In the genomic region with DNA sequence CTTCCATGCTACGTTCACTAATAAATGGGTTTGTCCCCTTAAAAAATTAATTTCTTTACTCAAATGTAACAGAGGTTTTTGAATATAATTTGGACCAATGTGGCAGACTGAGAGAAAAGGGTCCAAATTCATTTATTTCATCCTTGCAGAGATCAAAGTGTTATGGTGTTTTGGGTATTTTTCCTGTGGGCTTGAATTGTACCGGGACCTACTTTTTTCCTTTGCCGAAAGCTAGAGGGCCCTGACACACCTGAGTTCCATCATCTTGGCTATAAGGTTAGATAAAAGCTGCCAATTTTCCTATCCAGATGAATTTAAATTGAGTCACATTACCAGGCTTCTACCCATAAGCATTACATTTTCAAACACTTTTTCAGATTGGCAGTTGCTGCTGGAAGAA, we compare ENCODE assay signal across 2 cellular contexts.
TF ChIP-seq lines count a peak whose summit lies in the region.

No MANE protein-coding gene starts in this region.

TF ChIP-seq in A549, 52 proteins besides CTCF, POLR2A, EP300 and RAD21:
- TF ChIP-seq FOXS1 (CRISPR knock-in tag; IDR thresholded peaks at IDR 0.05), result 0 out of 2 replicates have a peak, but pooled peaks have one; percentile 9
- TF ChIP-seq, protein P1, sequence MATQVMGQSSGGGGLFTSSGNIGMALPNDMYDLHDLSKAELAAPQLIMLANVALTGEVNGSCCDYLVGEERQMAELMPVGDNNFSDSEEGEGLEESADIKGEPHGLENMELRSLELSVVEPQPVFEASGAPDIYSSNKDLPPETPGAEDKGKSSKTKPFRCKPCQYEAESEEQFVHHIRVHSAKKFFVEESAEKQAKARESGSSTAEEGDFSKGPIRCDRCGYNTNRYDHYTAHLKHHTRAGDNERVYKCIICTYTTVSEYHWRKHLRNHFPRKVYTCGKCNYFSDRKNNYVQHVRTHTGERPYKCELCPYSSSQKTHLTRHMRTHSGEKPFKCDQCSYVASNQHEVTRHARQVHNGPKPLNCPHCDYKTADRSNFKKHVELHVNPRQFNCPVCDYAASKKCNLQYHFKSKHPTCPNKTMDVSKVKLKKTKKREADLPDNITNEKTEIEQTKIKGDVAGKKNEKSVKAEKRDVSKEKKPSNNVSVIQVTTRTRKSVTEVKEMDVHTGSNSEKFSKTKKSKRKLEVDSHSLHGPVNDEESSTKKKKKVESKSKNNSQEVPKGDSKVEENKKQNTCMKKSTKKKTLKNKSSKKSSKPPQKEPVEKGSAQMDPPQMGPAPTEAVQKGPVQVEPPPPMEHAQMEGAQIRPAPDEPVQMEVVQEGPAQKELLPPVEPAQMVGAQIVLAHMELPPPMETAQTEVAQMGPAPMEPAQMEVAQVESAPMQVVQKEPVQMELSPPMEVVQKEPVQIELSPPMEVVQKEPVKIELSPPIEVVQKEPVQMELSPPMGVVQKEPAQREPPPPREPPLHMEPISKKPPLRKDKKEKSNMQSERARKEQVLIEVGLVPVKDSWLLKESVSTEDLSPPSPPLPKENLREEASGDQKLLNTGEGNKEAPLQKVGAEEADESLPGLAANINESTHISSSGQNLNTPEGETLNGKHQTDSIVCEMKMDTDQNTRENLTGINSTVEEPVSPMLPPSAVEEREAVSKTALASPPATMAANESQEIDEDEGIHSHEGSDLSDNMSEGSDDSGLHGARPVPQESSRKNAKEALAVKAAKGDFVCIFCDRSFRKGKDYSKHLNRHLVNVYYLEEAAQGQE (IDR thresholded peaks at IDR 0.05), result no peak
- TF ChIP-seq SMC3 (IDR thresholded peaks at IDR 0.05), result peak; percentile 44; the same call in 2 of the 3 replicates

TF ChIP-seq in HCT116, 20 proteins besides CTCF, POLR2A, EP300 and RAD21 (continued from another document):
- TF ChIP-seq EGR1 (IDR thresholded peaks at IDR 0.05; ENCODE audit: low read depth), result no peak
- no peak for TF ChIP-seq EZH2phosphoT487 (IDR thresholded peaks at IDR 0.05; ENCODE audit: borderline replicate concordance)
